Comparison of ENCODE assay signal across 8 cellular contexts in the genomic region with DNA sequence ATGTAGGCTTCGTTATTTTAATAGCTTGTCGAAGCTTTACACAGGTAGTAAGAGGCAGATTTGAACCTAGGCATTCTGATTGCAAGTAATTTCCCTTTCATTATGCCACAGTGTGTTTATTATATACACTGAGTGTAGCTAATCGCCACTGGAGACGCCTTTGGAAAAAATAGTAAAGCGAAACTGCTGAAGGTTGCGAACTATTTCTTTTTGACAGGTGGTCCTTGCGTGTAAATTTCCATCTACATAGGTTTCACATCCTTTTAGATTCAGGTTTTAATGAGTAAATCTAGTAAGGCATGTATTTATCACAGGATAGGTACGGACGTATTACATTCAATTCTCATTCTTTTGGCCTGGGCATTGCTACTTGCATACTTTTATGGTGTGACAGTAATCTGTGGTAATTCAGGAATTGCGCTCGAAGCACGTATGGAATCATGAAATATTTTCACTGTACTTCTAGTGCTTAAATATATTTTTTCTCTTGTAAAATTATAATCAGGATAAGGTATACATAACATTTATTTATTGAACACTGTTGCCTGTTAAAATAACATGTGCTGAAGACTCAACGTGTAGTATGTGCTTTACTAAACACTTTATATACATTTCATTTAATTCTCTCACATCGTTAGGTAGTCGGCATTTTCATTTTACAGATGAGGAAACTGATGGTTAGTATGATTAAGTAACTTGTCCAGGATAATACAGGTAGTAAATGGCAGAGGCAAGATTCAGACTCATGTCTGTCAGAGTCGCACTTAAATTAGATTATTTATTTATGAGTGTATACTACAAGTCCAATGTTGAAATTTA. TPM values are rescaled to one million over a fixed set of nuclear protein-coding genes. Genes with fewer than 3 reads are reported as not detected.
A peak's percentile ranks its signal among the peaks of the same experiment; 100 is the strongest.
DNase-seq lines count a peak whose midpoint lies in the region; ATAC-seq and TF ChIP-seq lines count a peak whose summit lies in the region.

No MANE protein-coding gene starts in this region.

- H3K4me3 ChIP-seq in A673 (ENCODE audit: low read depth, low read length, poor library complexity, severe bottlenecking) (peak overlapping the region; percentile 78), left lung (peak overlapping the region; percentile 89 to 91)

- BruUV-seq in A673 (replicated peaks; lab: Mats Ljungman, UMichigan) = no TSS peak

- H3K27ac ChIP-seq in A673 (ENCODE audit: low read depth, low read length, poor library complexity, severe bottlenecking) (no peak overlapping the region), left lung (peak overlapping the region; percentile 97 to 99)

- peak; percentile 35 for DNase-seq in A673 (ENCODE audit: low spot score)
- DNase-seq in GM10248 (ENCODE audit: extremely low spot score) = peak; percentile 27
- peak; percentile 39 for DNase-seq in NCI-H1105 treated with DMSO at 0.1 percent for 48 hours (lab: John Stamatoyannopoulos, UW)
- peak; percentile 35 for DNase-seq in amniotic epithelial cell (ENCODE audit: low read depth)
- no peak for DNase-seq in left lung
- no peak for DNase-seq in type B pancreatic cell (ENCODE audit: extremely low spot score, unreplicated experiment)
- no peak for DNase-seq in activated gamma-delta T cell treated with Interleukin-2 at 50 U/mL for 16 hours
- DNase-seq in H4 (ENCODE audit: low spot score) = no peak

- intact Hi-C loops in A673 (cut with micrococcal nuclease; ENCODE audit: unreplicated experiment) (no loop called here), left lung (cut with DNase I) (no loop called here)

- H3K27me3 Mint-ChIP-seq in type B pancreatic cell = no peaks in the 10 kb centered on the region

- no peaks in the 10 kb centered on the region for H3K36me3 ChIP-seq in A673 (ENCODE audit: insufficient read depth, low read length, poor library complexity, severe bottlenecking)
- H3K36me3 ChIP-seq in left lung = no peaks in the 10 kb centered on the region

- peaks cover 30% of the 10 kb centered on the region for H3K4me1 Mint-ChIP-seq in type B pancreatic cell (ENCODE audit: unreplicated experiment)

- H3K9me3 ChIP-seq in A673 (ENCODE audit: low read depth, low read length, poor library complexity, severe bottlenecking) = no peaks in the 10 kb centered on the region
- no peaks in the 10 kb centered on the region for H3K9me3 ChIP-seq in left lung

- CTCF ChIA-PET in A673 (lab: Charles Lee) (no interaction called here), GM10248 (lab: Yijun Ruan, JAX) (no interaction called here)

- peaks cover 4% of the 10 kb centered on the region for H3K9me3 Mint-ChIP-seq in type B pancreatic cell

- peaks cover 10% of the 10 kb centered on the region for H3K36me3 Mint-ChIP-seq in type B pancreatic cell

- peak overlapping the region; percentile 98 for H3K27ac Mint-ChIP-seq in type B pancreatic cell

- ATAC-seq in left lung = no peak

- H3K27me3 ChIP-seq in A673 (replicated peaks; ENCODE audit: insufficient read depth, low read depth, low read length, poor library complexity) (no peaks in the 10 kb centered on the region), left lung (no peaks in the 10 kb centered on the region)

- H3K4me3 Mint-ChIP-seq in type B pancreatic cell = peak overlapping the region; percentile 99

- peaks cover 13% of the 10 kb centered on the region for H3K4me1 ChIP-seq in A673 (ENCODE audit: insufficient read depth, low read length, poor library complexity, severe bottlenecking)
- peaks cover 8 to 54% of the 10 kb centered on the region in 2 donors for H3K4me1 ChIP-seq in left lung

- TF ChIP-seq CTCF in A673 (conservative IDR thresholded peaks at IDR 0.05; ENCODE audit: low read depth, low read length) (no peak), GM10248 (IDR thresholded peaks at IDR 0.05; ENCODE audit: control extremely low read depth, extremely low read depth, low read depth, missing control alignments) (no peak), left lung (IDR thresholded peaks at IDR 0.05) (no peak), type B pancreatic cell (conservative IDR thresholded peaks at IDR 0.05) (no peak)

- POLR2A ChIA-PET in A673 (lab: Charles Lee; ENCODE audit: low non-redundant PET) = interaction anchor here (0.7 kb wide), 1 partner anchor 360 kb away, joined by 3 read pairs; no protein-coding TSS in a partner anchor
- POLR2A ChIA-PET in GM10248 (lab: Yijun Ruan, JAX) = no interaction called here

RNA-seq across cellular contexts. Expression of a gene that starts 1.8 kb away (rescaled TPM):
- total RNA-seq in A673 (2021) (129 and 144 TPM in 2 replicates), left lung (100 to 1,000 TPM; 123 to 128 TPM), type B pancreatic cell (ENCODE audit: low replicate concordance) (132 and 199 TPM in 2 replicates)
- total RNA-seq in H4 (2014; rRNA removed; shearing (Covaris generic)) = 35.3 and 44.7 TPM in 2 replicates

RNA-seq across cellular contexts. Expression of a gene that starts 47.6 kb away (rescaled TPM):
- total RNA-seq in A673 (2021) (15.7 and 17.2 TPM in 2 replicates), left lung (10 to 100 TPM; 19.2 to 26.9 TPM), type B pancreatic cell (ENCODE audit: low replicate concordance) (12.1 and 32.9 TPM in 2 replicates)
- 21.4 and 23.2 TPM in 2 replicates for total RNA-seq in H4 (2014; rRNA removed; shearing (Covaris generic))

Comparison
In these comparisons a context has a peak if more than half of its experiments do, and no peak if none do; other contexts are left out.
1. DNase-seq: peak in A673 (single experiment), GM10248 (single experiment), NCI-H1105 treated with DMSO at 0.1 percent for 48 hours (single experiment) and amniotic epithelial cell (single experiment); none in left lung (0 of 2), type B pancreatic cell (single experiment), activated gamma-delta T cell treated with Interleukin-2 at 50 U/mL for 16 hours (single experiment) and H4 (single experiment).